In the genomic region with DNA sequence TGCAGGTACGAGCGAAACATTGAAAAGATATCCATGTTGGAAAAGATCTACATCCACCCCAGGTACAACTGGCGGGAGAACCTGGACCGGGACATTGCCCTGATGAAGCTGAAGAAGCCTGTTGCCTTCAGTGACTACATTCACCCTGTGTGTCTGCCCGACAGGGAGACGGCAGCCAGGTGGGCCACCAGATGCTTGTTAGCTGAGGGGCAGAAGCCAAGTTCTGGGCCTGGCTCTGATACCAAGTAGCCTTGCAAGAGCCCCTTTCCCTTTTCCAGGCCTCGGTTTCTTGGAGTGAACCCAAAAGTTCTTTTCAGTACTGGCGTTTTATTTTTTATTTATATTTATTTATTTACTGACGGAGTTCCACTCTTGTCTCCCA, we compare ENCODE assay signal across 29 cellular contexts. TPM values are rescaled to one million over a fixed set of nuclear protein-coding genes. Genes with fewer than 3 reads are reported as not detected.
"Had no signal": no experiment of that assay in that cellular context is flagged by ENCODE, and none has a peak within 500 bp of the region (broad histone marks: within the 10 kb centered on the region; RNA-seq: fewer than 3 reads in every experiment).

No MANE protein-coding gene starts in this region.

- ATAC-seq: effector memory CD8-positive, alpha-beta T cell; left cardiac atrium; left lung; naive thymus-derived CD8-positive, alpha-beta T cell; psoas muscle; right cardiac atrium; stimulated activated memory B cell treated with anti-CD40 and anti-IgM and Interleukin-4, amounts not matched to agents 10 μg/mL and 1 μg/mL and 100 μg/mL, for 72 hours; stimulated activated naive CD8-positive, alpha-beta T cell treated with anti-CD3 and anti-CD28 coated beads, Interleukin-15, Interleukin-2, amounts not matched to agents 100 U/mL and 50 U/mL, for 24 hours had no signal

- DNase-seq: cortex of kidney; effector memory CD8-positive, alpha-beta T cell; erythroblast; esophagus squamous epithelium; foreskin melanocyte; head of caudate nucleus; left cardiac atrium; left lung; mammary epithelial cell; naive thymus-derived CD8-positive, alpha-beta T cell; nephron progenitor cell; occipital lobe; psoas muscle; right cardiac atrium; sigmoid colon; stimulated activated CD4-positive, alpha-beta T cell treated with anti-CD3 and anti-CD28 coated beads, Interleukin-4, amount 100 ng/mL, for 4 hours; stimulated activated naive CD8-positive, alpha-beta T cell treated with anti-CD3 and anti-CD28 coated beads, Interleukin-15, Interleukin-2, amounts not matched to agents 100 U/mL and 50 U/mL, for 24 hours; substantia nigra; testis; tibial artery had no signal

- H3K4me3 ChIP-seq: esophagus squamous epithelium, hepatocyte, left lung, ovary, psoas muscle, sigmoid colon, testis, tibial artery had no signal

- H3K4me1 ChIP-seq: left lung, psoas muscle, sigmoid colon, testis, tibial artery had no signal

- H3K27ac ChIP-seq: esophagus squamous epithelium, hepatocyte, left lung, ovary, psoas muscle, sigmoid colon, testis, tibial artery had no signal

- H3K27me3 ChIP-seq: esophagus squamous epithelium, hepatocyte, left lung, ovary, sigmoid colon, testis, tibial artery had no signal

- H3K36me3 ChIP-seq: esophagus squamous epithelium, left lung, ovary, sigmoid colon, tibial artery had no signal

- H3K9me3 ChIP-seq: esophagus squamous epithelium, left lung, ovary, psoas muscle, sigmoid colon, testis, tibial artery had no signal

RNA-seq across cellular contexts. Expression of gene F2, which starts 9.6 kb away (rescaled TPM):
- total RNA-seq: dermis microvascular lymphatic vessel endothelial cell; glomerular endothelial cell; kidney epithelial cell; left cardiac atrium; left lung; lower leg skin; mammary epithelial cell; mesenteric fat pad; myocyte; naive thymus-derived CD8-positive, alpha-beta T cell had no signal
- polyA plus RNA-seq: naive thymus-derived CD8-positive, alpha-beta T cell; right cardiac atrium had no signal
